14 cellular contexts compared by ENCODE assay signal in genomic region chr17:50465635-50466034, GRCh38. TPM values are rescaled to one million over a fixed set of nuclear protein-coding genes. Genes with fewer than 3 reads are reported as not detected.
DNase-seq lines count a peak whose midpoint lies in the region; ATAC-seq and TF ChIP-seq lines count a peak whose summit lies in the region.
"Had no signal": no experiment of that assay in that cellular context is flagged by ENCODE, and none has a peak within 500 bp of the region (broad histone marks: within the 10 kb centered on the region; RNA-seq: fewer than 3 reads in every experiment).

No MANE protein-coding gene starts in this region.

- DNase-seq in NCI-H2171 treated with DMSO at 0.1 percent for 48 hours (lab: John Stamatoyannopoulos, UW) (peak; percentile 54), NCI-H2171 (lab: John Stamatoyannopoulos, UW) (no peak), neural crest cell (ENCODE audit: low read depth, low spot score) (no peak), transverse colon (no peak), NCI-H1694 (lab: John Stamatoyannopoulos, UW) (no peak), NCI-H1048 (lab: John Stamatoyannopoulos, UW) (no peak)
- DNase-seq: BE2C; CD4-positive, alpha-beta memory T cell; DMS153; DND-41; GDM1 had no signal

- H3K9me3 Mint-ChIP-seq in IgD-negative memory B cell (peaks cover 0 to 2% (median 0%) of the 10 kb centered on the region in 3 donors), neural crest cell (no peaks in the 10 kb centered on the region)
- H3K9me3 Mint-ChIP-seq: CD4-positive, alpha-beta memory T cell had no signal

- H3K4me1 Mint-ChIP-seq in IgD-negative memory B cell, result peaks cover 17 to 39% (median 37%) of the 10 kb centered on the region in 3 donors
- H3K4me1 Mint-ChIP-seq in neural crest cell, result peaks cover 16% of the 10 kb centered on the region

- no peaks in the 10 kb centered on the region for H3K9me3 ChIP-seq in transverse colon
- H3K9me3 ChIP-seq: BE2C had no signal

- H3K4me3 Mint-ChIP-seq in IgD-negative memory B cell (peak overlapping the region in 1 of 4 donors; percentile 65), neural crest cell (no peak overlapping the region)

- in situ Hi-C loops in transverse colon (cut with MboI; ENCODE audit: low pct_ligation_motif_present in 1 of 4, low pct_unique_long_range_greater_than_20kb in 1 of 4, low sequenced_read_pairs in 3 of 4), result no loop called here

- H3K36me3 Mint-ChIP-seq in IgD-negative memory B cell (peaks cover 8% of the 10 kb centered on the region), neural crest cell (ENCODE audit: low read depth) (no peaks in the 10 kb centered on the region)
- H3K36me3 Mint-ChIP-seq: CD4-positive, alpha-beta memory T cell had no signal

- TF ChIP-seq EP300 in transverse colon (IDR thresholded peaks at IDR 0.05; ENCODE audit: low read depth), result no peak

- H3K27me3 Mint-ChIP-seq in IgD-negative memory B cell, result peaks cover 10% of the 10 kb centered on the region
- H3K27me3 Mint-ChIP-seq in neural crest cell (ENCODE audit: low read depth), result peaks cover 31% of the 10 kb centered on the region

- TF ChIP-seq POLR2A in transverse colon (IDR thresholded peaks at IDR 0.05), result no peak

- H3K4me3 ChIP-seq in transverse colon, result no peak overlapping the region

- H3K27me3 ChIP-seq in transverse colon, result peaks cover 17% of the 10 kb centered on the region

- peaks cover 23 to 42% (median 38%) of the 10 kb centered on the region in 4 donors for H3K4me1 ChIP-seq in transverse colon
- H3K4me1 ChIP-seq: BE2C had no signal

- peak overlapping the region; percentile 17 to 86 (median 84) for H3K27ac ChIP-seq in transverse colon

- peak overlapping the region in 2 of 3 donors; percentile 85 to 86 for H3K27ac Mint-ChIP-seq in IgD-negative memory B cell
- peak overlapping the region; percentile 12 for H3K27ac Mint-ChIP-seq in neural crest cell (ENCODE audit: unreplicated experiment)

- WGBS in transverse colon (ENCODE audit: low coverage in 1 of 2), 2 donors, result 91 to 100% methylated on average over 1 to 9 of the region's 9 CpGs

- no peaks in the 10 kb centered on the region for H3K36me3 ChIP-seq in transverse colon
- H3K36me3 ChIP-seq: BE2C had no signal

- no peak for TF ChIP-seq CTCF in neural crest cell (conservative IDR thresholded peaks at IDR 0.05)
- no peak for TF ChIP-seq CTCF in transverse colon (IDR thresholded peaks at IDR 0.05)

- ATAC-seq in GM21526 (IDR thresholded peaks at IDR 0.05; ENCODE audit: low FRiP score, unreplicated experiment), result no peak

- intact Hi-C loops in transverse colon (cut with DNase I; ENCODE audit: low total_unique reads), result no loop called here

RNA-seq across cellular contexts. Expression of gene CHAD, which starts 3.0 kb away (rescaled TPM):
- polyA plus RNA-seq in IgD-negative memory B cell, result 41.9 TPM
- 0.19 and 0.27 TPM in 2 replicates for total RNA-seq in neural crest cell
- 10 to 100 TPM in 3 of 4 donors, 1 to 10 TPM in 1; 9.6 to 59.8 (median 19.7) TPM for total RNA-seq in transverse colon
- total RNA-seq: CD4-positive, alpha-beta memory T cell; H4 had no signal

RNA-seq across cellular contexts. Expression of gene RSAD1, which starts 13.0 kb away (rescaled TPM):
- polyA plus RNA-seq in IgD-negative memory B cell, result 54.4 TPM
- 42.4 and 42.9 TPM in 2 replicates for total RNA-seq in neural crest cell
- 10 to 100 TPM; 19.1 to 35.6 (median 28.2) TPM for total RNA-seq in transverse colon

RNA-seq across cellular contexts. Expression of gene ACSF2, which starts 39.6 kb away (rescaled TPM):
- polyA plus RNA-seq in IgD-negative memory B cell, result 28.6 TPM
- total RNA-seq in neural crest cell (31.5 and 34.5 TPM in 2 replicates), transverse colon (100 to 1,000 TPM; 165 to 460 (median 190) TPM)

RNA-seq across cellular contexts. Expression of gene MYCBPAP, which starts 42.6 kb away (rescaled TPM):
- 1.3 TPM for polyA plus RNA-seq in IgD-negative memory B cell
- total RNA-seq in neural crest cell (1.2 and 1.7 TPM in 2 replicates), transverse colon (1 to 10 TPM in 2 of 4 donors, under 1 TPM in 1, not detected in 1; 0.64 to 3.7 (median 2.7) TPM)
- total RNA-seq: H4 had no signal
